11 cellular contexts compared by ENCODE assay signal in genomic region chr17:137166-137807, GRCh38. TPM values are rescaled to one million over a fixed set of nuclear protein-coding genes. Genes with fewer than 3 reads are reported as not detected.
A peak's percentile ranks its signal among the peaks of the same experiment; 100 is the strongest.
DNase-seq lines count a peak whose midpoint lies in the region; ATAC-seq, FAIRE-seq and TF ChIP-seq lines count a peak whose summit lies in the region.
"Not testable (repeated sequence)": the region's sequence is repeated elsewhere in the genome, so short reads cannot be mapped to it uniquely, and the experiment has no call there.
"Had no signal": no experiment of that assay in that cellular context is flagged by ENCODE, and none has a peak within 500 bp of the region (broad histone marks: within the 10 kb centered on the region; RNA-seq: fewer than 3 reads in every experiment).

Gene SCGB1C2 (plus strand): TSS chr17:137569. CDS start chr17:137591, 22 bp downstream.

- H3K4me3 Mint-ChIP-seq in activated CD4-positive, alpha-beta T cell treated with anti-CD3 and anti-CD28 coated beads, Interleukin-2, amount 10 ng/mL, durations not matched to agents 24 days and 14 days; activated naive CD4-positive, alpha-beta T cell treated with anti-CD3 and anti-CD28 coated beads, Interleukin-2, amount 10 ng/mL, durations not matched to agents 7 days and 5 days; osteocyte (ENCODE audit: unreplicated experiment): not testable (repeated sequence)

- not testable (repeated sequence) for H3K4me3 ChIP-seq in Panc1 (ENCODE audit: low read depth in 2 of 2, low read length in 2 of 2); coronary artery; kidney (ENCODE audit: low read length in 2 of 2); testis

- not testable (repeated sequence) for H3K9me3 ChIP-seq in Panc1 (ENCODE audit: control insufficient read depth, insufficient read depth, low read depth, low read length); kidney (ENCODE audit: control insufficient read depth in 1 of 2, low read length in 2 of 2); testis

- BruUV-seq in Panc1 (replicated peaks; lab: Mats Ljungman, UMichigan), result not testable (repeated sequence)

- not testable (repeated sequence) for H3K9ac ChIP-seq in kidney (ENCODE audit: low read length in 2 of 2)

- H3K4me1 ChIP-seq in Panc1 (ENCODE audit: control insufficient read depth, insufficient read depth, low read length); kidney (ENCODE audit: control insufficient read depth in 1 of 2, insufficient read depth in 1 of 2, low read depth in 1 of 2, low read length in 2 of 2); testis: not testable (repeated sequence)

- no CpG with 5 or more reads among the region's 16 CpGs for WGBS in testis, 2 donors

- not testable (repeated sequence) for TF ChIP-seq CTCF in Panc1 (IDR thresholded peaks at IDR 0.05); coronary artery (IDR thresholded peaks at IDR 0.05); kidney (IDR thresholded peaks at IDR 0.05; ENCODE audit: borderline replicate concordance, extremely low read depth, insufficient read depth); osteocyte (IDR thresholded peaks at IDR 0.05); testis (IDR thresholded peaks at IDR 0.05)

- FAIRE-seq in kidney (lab: Jason Lieb, UNC), result not testable (repeated sequence)

- H3K36me3 Mint-ChIP-seq in activated CD4-positive, alpha-beta T cell treated with anti-CD3 and anti-CD28 coated beads, Interleukin-2, amount 10 ng/mL, durations not matched to agents 24 days and 14 days (ENCODE audit: low read depth); activated naive CD4-positive, alpha-beta T cell treated with anti-CD3 and anti-CD28 coated beads, Interleukin-2, amount 10 ng/mL, durations not matched to agents 7 days and 5 days; osteocyte (ENCODE audit: unreplicated experiment): not testable (repeated sequence)

- H3K36me3 ChIP-seq in Panc1 (ENCODE audit: control insufficient read depth, insufficient read depth, low read length); kidney (ENCODE audit: control insufficient read depth in 1 of 2, insufficient read depth in 2 of 2, low read length in 2 of 2); testis (ENCODE audit: low read depth, missing control alignments): not testable (repeated sequence)

- TF ChIP-seq POLR2A in testis (IDR thresholded peaks at IDR 0.05), result not testable (repeated sequence)

- in situ Hi-C loops in Panc1 (cut with HindIII; ENCODE audit: low pct_unique_long_range_greater_than_20kb, low sequenced_read_pairs), result not testable (repeated sequence)

- H3K27me3 Mint-ChIP-seq in activated CD4-positive, alpha-beta T cell treated with anti-CD3 and anti-CD28 coated beads, Interleukin-2, amount 10 ng/mL, durations not matched to agents 24 days and 14 days; activated naive CD4-positive, alpha-beta T cell treated with anti-CD3 and anti-CD28 coated beads, Interleukin-2, amount 10 ng/mL, durations not matched to agents 7 days and 5 days; osteocyte (ENCODE audit: unreplicated experiment): not testable (repeated sequence)

- H3K27ac Mint-ChIP-seq in activated CD4-positive, alpha-beta T cell treated with anti-CD3 and anti-CD28 coated beads, Interleukin-2, amount 10 ng/mL, durations not matched to agents 24 days and 14 days; activated naive CD4-positive, alpha-beta T cell treated with anti-CD3 and anti-CD28 coated beads, Interleukin-2, amount 10 ng/mL, durations not matched to agents 7 days and 5 days; osteocyte (ENCODE audit: unreplicated experiment): not testable (repeated sequence)

- H3K27ac ChIP-seq in Panc1 (ENCODE audit: low read length); coronary artery; kidney (ENCODE audit: low read depth in 2 of 2, low read length in 2 of 2); testis: not testable (repeated sequence)

- H3K27me3 ChIP-seq in Panc1 (ENCODE audit: control insufficient read depth, insufficient read depth, low read length); testis: not testable (repeated sequence)

- CTCF ChIA-PET in Panc1 (lab: Charles Lee); activated naive CD4-positive, alpha-beta T cell treated with anti-CD3 and anti-CD28 coated beads, Interleukin-2, amount 10 ng/mL, durations not matched to agents 7 days and 5 days (lab: Charles Lee): not testable (repeated sequence)

- intact Hi-C loops in Panc1 (cut with micrococcal nuclease; ENCODE audit: unreplicated experiment); activated CD4-positive, alpha-beta T cell treated with anti-CD3 and anti-CD28 coated beads, Interleukin-2, amount 10 ng/mL, durations not matched to agents 24 days and 14 days (cut with micrococcal nuclease); kidney (cut with DNase I); testis (cut with DNase I; ENCODE audit: low total_unique reads): not testable (repeated sequence)

- not testable (repeated sequence) for H3K4me1 Mint-ChIP-seq in activated CD4-positive, alpha-beta T cell treated with anti-CD3 and anti-CD28 coated beads, Interleukin-2, amount 10 ng/mL, durations not matched to agents 24 days and 14 days; activated naive CD4-positive, alpha-beta T cell treated with anti-CD3 and anti-CD28 coated beads, Interleukin-2, amount 10 ng/mL, durations not matched to agents 7 days and 5 days; osteocyte (ENCODE audit: unreplicated experiment)

- POLR2A ChIA-PET in Panc1 (lab: Charles Lee), result not testable (repeated sequence)

- H3K9me3 Mint-ChIP-seq in activated CD4-positive, alpha-beta T cell treated with anti-CD3 and anti-CD28 coated beads, Interleukin-2, amount 10 ng/mL, durations not matched to agents 24 days and 14 days; activated naive CD4-positive, alpha-beta T cell treated with anti-CD3 and anti-CD28 coated beads, Interleukin-2, amount 10 ng/mL, durations not matched to agents 7 days and 5 days; osteocyte (ENCODE audit: unreplicated experiment): not testable (repeated sequence)

- DNase-seq in Panc1 (ENCODE audit: low read depth, low spot score), result not testable (repeated sequence)
- DNase-seq in activated CD4-positive, alpha-beta T cell treated with anti-CD3 and anti-CD28 coated beads, Interleukin-2, amount 10 ng/mL, durations not matched to agents 24 days and 14 days, result peak; percentile 14
- peak; percentile 8 for DNase-seq in activated naive CD4-positive, alpha-beta T cell treated with anti-CD3 and anti-CD28 coated beads, Interleukin-2, amount 10 ng/mL, durations not matched to agents 7 days and 5 days
- DNase-seq in coronary artery (ENCODE audit: low spot score) (peak; percentile 22), kidney (peak; percentile 24), osteocyte (ENCODE audit: extremely low spot score, unreplicated experiment) (peak; percentile 65), testis (peak; percentile 4)

- ATAC-seq in Panc1, result 0 out of 2 replicates have a peak, but pooled peaks have one; percentile 4

RNA-seq across cellular contexts. Expression of gene SCGB1C2, which starts in this region (rescaled TPM):
- total RNA-seq in Panc1 (2021; ENCODE audit: unreplicated experiment) (not detected), kidney (not detected), osteocyte (not detected in 2 replicates), testis (not detected)
- polyA plus RNA-seq in Panc1 (2012; ENCODE audit: insufficient read length), result not detected
- total RNA-seq in activated CD4-positive, alpha-beta T cell treated with anti-CD3 and anti-CD28 coated beads, Interleukin-2, amount 10 ng/mL, durations not matched to agents 24 days and 14 days, result not detected in 2 replicates
- polyA plus RNA-seq in kidney (ENCODE audit: insufficient read depth, low read depth, low replicate concordance) (not detected), testis (ENCODE audit: insufficient read depth, low read depth, low replicate concordance) (not detected)
- total RNA-seq: Caco-2; CD8-positive, alpha-beta memory T cell; GM23338; H7 had no signal
- polyA plus RNA-seq: CD8-positive, alpha-beta memory T cell; GM23338 had no signal

Comparison
In these comparisons a context has a peak if more than half of its experiments do, and no peak if none do; other contexts are left out.
1. Peak in ATAC-seq in Panc1; RNA of the gene not detected or under 1 TPM.
2. Peak in DNase-seq in activated CD4-positive, alpha-beta T cell treated with anti-CD3 and anti-CD28 coated beads, Interleukin-2, amount 10 ng/mL, durations not matched to agents 24 days and 14 days; RNA of the gene not detected or under 1 TPM.
3. Peak in DNase-seq in kidney; RNA of the gene not detected or under 1 TPM.
4. Peak in DNase-seq in osteocyte; RNA of the gene not detected or under 1 TPM.
5. Peak in DNase-seq in testis; RNA of the gene not detected or under 1 TPM.